Comparison of ENCODE assay signal across 9 cellular contexts in genomic region chr20:6769953-6770831, GRCh38. TPM values are rescaled to one million over a fixed set of nuclear protein-coding genes. Genes with fewer than 3 reads are reported as not detected.
DNase-seq lines count a peak whose midpoint lies in the region; ATAC-seq and TF ChIP-seq lines count a peak whose summit lies in the region.
"Had no signal": no experiment of that assay in that cellular context is flagged by ENCODE, and none has a peak within 500 bp of the region (broad histone marks: within the 10 kb centered on the region; RNA-seq: fewer than 3 reads in every experiment).

No MANE protein-coding gene starts in this region.

- H3K4me3 Mint-ChIP-seq in nephron: peak overlapping the region; percentile 88 to 97 (median 89)

- peaks cover 27% of the 10 kb centered on the region for H3K4me1 Mint-ChIP-seq in nephron

- no peaks in the 10 kb centered on the region for H3K36me3 ChIP-seq in Peyer's patch

- H3K9me3 Mint-ChIP-seq in nephron: no peaks in the 10 kb centered on the region

- H3K27ac ChIP-seq in Peyer's patch: peak overlapping the region in 3 of 4 donors; percentile 10 to 46 (median 33)

- H3K27ac Mint-ChIP-seq in nephron: peak overlapping the region; percentile 75 to 81 (median 79)

- H3K4me3 ChIP-seq in Peyer's patch: peak overlapping the region; percentile 26 to 94 (median 70)

- no peaks in the 10 kb centered on the region for H3K27me3 ChIP-seq in Peyer's patch

- TF ChIP-seq POLR2A in Peyer's patch (IDR thresholded peaks at IDR 0.05): no peak

- H3K36me3 Mint-ChIP-seq in nephron (ENCODE audit: low read depth): peaks cover 6% of the 10 kb centered on the region

- no peak for ATAC-seq in HG02610 (IDR thresholded peaks at IDR 0.05; ENCODE audit: unreplicated experiment)
- no peak for ATAC-seq in HG03196 (IDR thresholded peaks at IDR 0.05; ENCODE audit: unreplicated experiment)

- H3K4me1 ChIP-seq in Peyer's patch: peaks cover 0 to 29% (median 0%) of the 10 kb centered on the region in 4 donors

- peak; percentile 72 for DNase-seq in AG08396 (ENCODE audit: low spot score)
- DNase-seq in Peyer's patch: peak in 2 of 3 donors; percentile 68 to 72
- peak; percentile 7 for DNase-seq in globus pallidus (ENCODE audit: low spot score)
- DNase-seq in effector CD8-positive, alpha-beta T cell (lab: John Stamatoyannopoulos, UW): no peak
- no peak for DNase-seq in NCI-H526 treated with DMSO at 0.1 percent for 48 hours (lab: John Stamatoyannopoulos, UW)
- DNase-seq: NCI-H2227 treated with DMSO at 0.1 percent for 48 hours had no signal

- no peaks in the 10 kb centered on the region for H3K9me3 ChIP-seq in Peyer's patch

- TF ChIP-seq CTCF in Peyer's patch (IDR thresholded peaks at IDR 0.05) (no peak), nephron (IDR thresholded peaks at IDR 0.05; ENCODE audit: unreplicated experiment in 3 of 3) (no peak)

- peaks cover 43% of the 10 kb centered on the region for H3K27me3 Mint-ChIP-seq in nephron (ENCODE audit: low read depth)

RNA-seq across cellular contexts. Expression of gene BMP2, which starts 2.7 kb away (rescaled TPM):
- 10 to 100 TPM; 16.5 to 29.8 (median 28.4) TPM for total RNA-seq in Peyer's patch

Comparison
In these comparisons a context has a peak if more than half of its experiments do, and no peak if none do; other contexts are left out.
1. DNase-seq: peak in AG08396 (single experiment), Peyer's patch (2 of 3) and globus pallidus (single experiment); none in effector CD8-positive, alpha-beta T cell (single experiment) and NCI-H526 treated with DMSO at 0.1 percent for 48 hours (single experiment).